8 cellular contexts compared by ENCODE assay signal in genomic region chr2:172461591-172462392, GRCh38. TPM values are rescaled to one million over a fixed set of nuclear protein-coding genes. Genes with fewer than 3 reads are reported as not detected.
DNase-seq lines count a peak whose midpoint lies in the region; ATAC-seq and TF ChIP-seq lines count a peak whose summit lies in the region.

No MANE protein-coding gene starts in this region.

- H3K27ac ChIP-seq in AG04450 (ENCODE audit: low read depth, low read length) (no peak overlapping the region), breast epithelium (peak overlapping the region; percentile 56 to 64)

- no peak for TF ChIP-seq POLR2A in breast epithelium (IDR thresholded peaks at IDR 0.05)

- no peaks in the 10 kb centered on the region for H3K27me3 Mint-ChIP-seq in WTC11 (ENCODE audit: low read depth)

- no peaks in the 10 kb centered on the region for H3K36me3 ChIP-seq in breast epithelium

- H3K27me3 ChIP-seq in AG04450 (ENCODE audit: control insufficient read depth, insufficient read depth, low read length) (no peaks in the 10 kb centered on the region), breast epithelium (peaks cover 0 to 3% of the 10 kb centered on the region in 2 donors)

- POLR2A ChIA-PET in AG04450 (lab: Yijun Ruan, JAX) (interaction anchor here (0.6 to 2.0 kb wide), 4 partner anchors 20 to 229 kb away, joined by 4 to 6 read pairs (median 5); no protein-coding TSS in a partner anchor), WTC11 (lab: Charles Lee) (interaction anchor here (1.1 to 2.0 kb wide), 4 partner anchors 33 to 289 kb away, joined by 3 to 11 read pairs (median 8); partner anchors contain the start of gene ITGA6)

- intact Hi-C loops in breast epithelium (cut with DNase I; ENCODE audit: low total_unique reads), result loop anchor here (5.0 kb wide), 1 partner anchor 289 kb away; no protein-coding TSS in a partner anchor

- TF ChIP-seq CTCF in AG04450 (IDR thresholded peaks at IDR 0.05; ENCODE audit: low read depth, low read length) (peak; percentile 90), WTC11 (IDR thresholded peaks at IDR 0.05) (peak; percentile 80), breast epithelium (IDR thresholded peaks at IDR 0.05) (peak; percentile 33 to 83 (median 60))

- no peak overlapping the region for H3K27ac Mint-ChIP-seq in WTC11

- no peak overlapping the region for H3K4me3 Mint-ChIP-seq in WTC11

- peaks cover 0 to 13% of the 10 kb centered on the region in 2 donors for H3K4me1 ChIP-seq in breast epithelium

- H3K36me3 Mint-ChIP-seq in WTC11, result peaks cover 9% of the 10 kb centered on the region

- H3K9me3 Mint-ChIP-seq in WTC11, result no peaks in the 10 kb centered on the region

- H3K4me1 Mint-ChIP-seq in WTC11, result peaks cover 76% of the 10 kb centered on the region

- no peak for DNase-seq in AG04450 (ENCODE audit: low read depth, low spot score)
- peak; percentile 68 to 75 for DNase-seq in NCI-H2081 (lab: John Stamatoyannopoulos, UW)
- peak; percentile 88 for DNase-seq in WTC11 (ENCODE audit: low spot score)
- peak in 1 of 2 donors; percentile 46 for DNase-seq in breast epithelium (ENCODE audit: low spot score in 2 of 2)
- peak; percentile 75 for DNase-seq in left lobe of liver (ENCODE audit: low spot score)
- peak; percentile 45 to 80 (median 62) for DNase-seq in stimulated activated CD4-positive, alpha-beta T cell treated with anti-CD3 and anti-CD28 coated beads, TNF-alpha, amount 100 ng/mL, for 1 hour (ENCODE audit: low read depth in 3 of 3, low spot score in 1 of 3)

- CTCF ChIA-PET in AG04450 (lab: Charles Lee), result interaction anchor here (0.6 to 4.5 kb wide), 67 partner anchors 9 to 888 kb away, joined by 3 to 154 read pairs (median 5); partner anchors contain the start of gene ITGA6
- CTCF ChIA-PET in WTC11 (lab: Charles Lee), result interaction anchor here (0.5 to 4.1 kb wide), 79 partner anchors 9 to 758 kb away, joined by 3 to 136 read pairs (median 5); partner anchors contain the start of genes ITGA6 and PDK1

- peak; percentile 64 for ATAC-seq in GM19035 (IDR thresholded peaks at IDR 0.05; ENCODE audit: unreplicated experiment)
- ATAC-seq in WTC11, result peak; percentile 91
- ATAC-seq in left lobe of liver, result peak; percentile 85
- no peak for ATAC-seq in GM18517 (IDR thresholded peaks at IDR 0.05; ENCODE audit: unreplicated experiment)

- no peaks in the 10 kb centered on the region for H3K9me3 ChIP-seq in AG04450 (ENCODE audit: control insufficient read depth, insufficient read depth, low read length)
- H3K9me3 ChIP-seq in breast epithelium, result no peaks in the 10 kb centered on the region

- H3K4me3 ChIP-seq in AG04450 (ENCODE audit: low read depth, low read length) (no peak overlapping the region), breast epithelium (peak overlapping the region in 1 of 3 donors; percentile 13)

TF ChIP-seq in WTC11, 78 proteins besides CTCF, POLR2A, EP300 and RAD21:
- TF ChIP-seq OVOL2 (CRISPR knock-in tag; IDR thresholded peaks at IDR 0.05; ENCODE audit: borderline replicate concordance), result no peak
- TF ChIP-seq ATF3 (CRISPR knock-in tag; conservative IDR thresholded peaks at IDR 0.05), result no peak
- 0 out of 2 replicates have a peak, but pooled peaks have one; percentile 62 for TF ChIP-seq FOXP1 (CRISPR knock-in tag; IDR thresholded peaks at IDR 0.05; ENCODE audit: borderline replicate concordance)
- TF ChIP-seq PRRX2 (CRISPR knock-in tag; IDR thresholded peaks at IDR 0.05), result no peak
- no peak for TF ChIP-seq ZNF671 (CRISPR knock-in tag; IDR thresholded peaks at IDR 0.05)
- TF ChIP-seq SP1 (CRISPR knock-in tag; conservative IDR thresholded peaks at IDR 0.05), result 0 out of 2 replicates have a peak, but pooled peaks have one; percentile 62
- TF ChIP-seq CBFB (CRISPR knock-in tag; IDR thresholded peaks at IDR 0.05; ENCODE audit: low read depth), result no peak
- no peak for TF ChIP-seq ZNF416 (CRISPR knock-in tag; IDR thresholded peaks at IDR 0.05)
- 0 out of 2 replicates have a peak, but pooled peaks have one; percentile 57 for TF ChIP-seq TP53 (CRISPR knock-in tag; IDR thresholded peaks at IDR 0.05)
- TF ChIP-seq KAT7 (CRISPR knock-in tag; IDR thresholded peaks at IDR 0.05; ENCODE audit: borderline replicate concordance), result no peak
- 0 out of 2 replicates have a peak, but pooled peaks have one; percentile 14 for TF ChIP-seq ZNF138 (CRISPR knock-in tag; conservative IDR thresholded peaks at IDR 0.05)
- TF ChIP-seq NFATC4 (CRISPR knock-in tag; IDR thresholded peaks at IDR 0.05), result no peak
- TF ChIP-seq E2F1 (CRISPR knock-in tag; IDR thresholded peaks at IDR 0.05), result no peak
- TF ChIP-seq GABPB1 (CRISPR knock-in tag; IDR thresholded peaks at IDR 0.05), result peak; percentile 52; the same call in 1 of the 2 replicates
- peak; percentile 66; the same call in 1 of the 2 replicates for TF ChIP-seq ETV6 (CRISPR knock-in tag; IDR thresholded peaks at IDR 0.05)
- peak; percentile 25; the same call in 1 of the 2 replicates for TF ChIP-seq NFE2L1 (CRISPR knock-in tag; IDR thresholded peaks at IDR 0.05)
- TF ChIP-seq ZBTB21 (CRISPR knock-in tag; IDR thresholded peaks at IDR 0.05; ENCODE audit: borderline replicate concordance), result 0 out of 2 replicates have a peak, but pooled peaks have one; percentile 37

RNA-seq across cellular contexts. Expression of gene ITGA6, which starts 34.4 kb away (rescaled TPM):
- polyA plus RNA-seq in AG04450 (2011; rRNA removed), result 14.8 and 17.9 TPM in 2 replicates
- polyA minus RNA-seq in AG04450 (2011; rRNA and poly(A)+ RNA removed), result 19.8 and 20.8 TPM in 2 replicates
- total RNA-seq in WTC11 (2021) (78.8 to 83.6 TPM (median 82.4 TPM) in 3 replicates), breast epithelium (10 to 100 TPM; 45.9 to 99.5 (median 93.1) TPM), left lobe of liver (13.5 TPM)
